ENCODE assay signal across 8 cellular contexts in genomic region chr3:11288786-11289637, GRCh38. TPM values are rescaled to one million over a fixed set of nuclear protein-coding genes. Genes with fewer than 3 reads are reported as not detected.
DNase-seq lines count a peak whose midpoint lies in the region; ATAC-seq and TF ChIP-seq lines count a peak whose summit lies in the region.

No MANE protein-coding gene starts in this region.

- ATAC-seq in GM21786 (IDR thresholded peaks at IDR 0.05; ENCODE audit: unreplicated experiment) = peak; percentile 59

- intact Hi-C loops in transverse colon (cut with DNase I; ENCODE audit: low total_unique reads) = loop anchor here (2.0 kb wide), 1 partner anchor 134 kb away; the partner anchor contains the start of gene HRH1

- TF ChIP-seq EP300 in transverse colon (IDR thresholded peaks at IDR 0.05; ENCODE audit: low read depth) = no peak

- H3K4me3 ChIP-seq in GM06990 (replicated peaks; ENCODE audit: low read depth, low read length) (peak overlapping the region; percentile 20; the same call in 1 of the 2 replicates), kidney epithelial cell (ENCODE audit: low read depth, low read length) (no peak overlapping the region), transverse colon (no peak overlapping the region)

- no peak for TF ChIP-seq POLR2A in transverse colon (IDR thresholded peaks at IDR 0.05)

- WGBS in transverse colon (ENCODE audit: low coverage in 1 of 2), 2 donors = 60% methylated on average over 4 to 7 of the region's 7 CpGs

- TF ChIP-seq CTCF in GM06990 (IDR thresholded peaks at IDR 0.05; ENCODE audit: insufficient read depth, low read length, poor library complexity, severe bottlenecking) (no peak), kidney epithelial cell (IDR thresholded peaks at IDR 0.05; ENCODE audit: insufficient read depth, low read length, poor library complexity, severe bottlenecking) (no peak), transverse colon (IDR thresholded peaks at IDR 0.05) (no peak)

- peaks cover 12 to 43% (median 18%) of the 10 kb centered on the region in 4 donors for H3K4me1 ChIP-seq in transverse colon

- H3K36me3 ChIP-seq in GM06990 (ENCODE audit: control insufficient read depth, insufficient read depth, low read length) (no peaks in the 10 kb centered on the region; the same call in none of the 2 replicates), kidney epithelial cell (ENCODE audit: control insufficient read depth, insufficient read depth, low read length) (no peaks in the 10 kb centered on the region), transverse colon (no peaks in the 10 kb centered on the region)

- in situ Hi-C loops in transverse colon (cut with MboI; ENCODE audit: low pct_ligation_motif_present in 1 of 4, low pct_unique_long_range_greater_than_20kb in 1 of 4, low sequenced_read_pairs in 3 of 4) = no loop called here

- H3K27me3 ChIP-seq in GM06990 (replicated peaks; ENCODE audit: control insufficient read depth, insufficient read depth, low read length) (no peaks in the 10 kb centered on the region), kidney epithelial cell (ENCODE audit: control insufficient read depth, insufficient read depth, low read length) (no peaks in the 10 kb centered on the region), transverse colon (no peaks in the 10 kb centered on the region)

- DNase-seq in GM06990 (ENCODE audit: extremely low read depth, insufficient read length) (peak; percentile 67), Kasumi-1 (lab: John Stamatoyannopoulos, UW) (peak; percentile 79 to 81), amniotic epithelial cell (ENCODE audit: low read depth) (peak; percentile 98), kidney epithelial cell (ENCODE audit: low read depth) (peak; percentile 81), transverse colon (no peak), NCI-H526 treated with DMSO at 0.1 percent for 48 hours (lab: John Stamatoyannopoulos, UW) (no peak), NCI-H510A treated with DMSO at 0.1 percent for 48 hours (lab: John Stamatoyannopoulos, UW) (no peak)

- H3K9me3 ChIP-seq in transverse colon = no peaks in the 10 kb centered on the region

- peak overlapping the region; percentile 71 to 80 (median 76) for H3K27ac ChIP-seq in transverse colon

RNA-seq across cellular contexts. Expression of gene ATG7, which starts 16.8 kb away (rescaled TPM):
- total RNA-seq in kidney epithelial cell (31.3 and 46.6 TPM in 2 replicates), transverse colon (100 to 1,000 TPM in 1 of 4 donors, 10 to 100 TPM in 3; 44.5 to 122 (median 75.0) TPM)

Comparison
In these comparisons a context has a peak if more than half of its experiments do, and no peak if none do; other contexts are left out.
1. DNase-seq: peak in GM06990 (single experiment), Kasumi-1 (2 of 2), amniotic epithelial cell (single experiment) and kidney epithelial cell (single experiment); none in transverse colon (single experiment), NCI-H526 treated with DMSO at 0.1 percent for 48 hours (single experiment) and NCI-H510A treated with DMSO at 0.1 percent for 48 hours (single experiment).